Comparison of ENCODE assay signal across 17 cellular contexts in genomic region chr17:17708816-17709215, GRCh38. TPM values are rescaled to one million over a fixed set of nuclear protein-coding genes. Genes with fewer than 3 reads are reported as not detected.
DNase-seq lines count a peak whose midpoint lies in the region; ATAC-seq, FAIRE-seq and TF ChIP-seq lines count a peak whose summit lies in the region.
"Had no signal": no experiment of that assay in that cellular context is flagged by ENCODE, and none has a peak within 500 bp of the region (broad histone marks: within the 10 kb centered on the region; RNA-seq: fewer than 3 reads in every experiment).

No MANE protein-coding gene starts in this region.

- peak overlapping the region; percentile 95 for H3K27ac Mint-ChIP-seq in mesothelial cell of epicardium
- no peak overlapping the region for H3K27ac Mint-ChIP-seq in activated T-helper 1 cell treated with anti-CD3 and anti-CD28 coated beads, Interleukin-12 subunit alpha, Interleukin-12 subunit beta, Interleukin-2, Interleukin-4 antibody, amounts not matched to agents 30 ng/mL and 10 ng/mL and 1 ng/mL, durations not matched to agents 14 hours and 24 hours and 36 hours
- H3K27ac Mint-ChIP-seq: CD8-positive, alpha-beta T cell had no signal

- H2AFZ ChIP-seq in HepG2 (ENCODE audit: low read length) = no peak overlapping the region

- H3K4me3 Mint-ChIP-seq in mesothelial cell of epicardium = no peak overlapping the region
- H3K4me3 Mint-ChIP-seq in activated T-helper 1 cell treated with anti-CD3 and anti-CD28 coated beads, Interleukin-12 subunit alpha, Interleukin-12 subunit beta, Interleukin-2, Interleukin-4 antibody, amounts not matched to agents 30 ng/mL and 10 ng/mL and 1 ng/mL, durations not matched to agents 14 hours and 24 hours and 36 hours = no peak overlapping the region
- H3K4me3 Mint-ChIP-seq: CD8-positive, alpha-beta T cell had no signal

- H3K4me3 ChIP-seq in HepG2 (replicated peaks in 1 of 3; ENCODE audit: insufficient read depth in 1 of 3, low read depth in 2 of 3, low read length in 3 of 3) = no peak overlapping the region
- H3K4me3 ChIP-seq in right lobe of liver = no peak overlapping the region
- H3K4me3 ChIP-seq in RWPE2 (ENCODE audit: severe bottlenecking) = no peak overlapping the region
- H3K4me3 ChIP-seq in upper lobe of left lung = no peak overlapping the region

- POLR2A ChIA-PET in HepG2 (lab: Yijun Ruan, JAX) = interaction anchor here (4.7 kb wide), 1 partner anchor 15 kb away, joined by 45 read pairs; no protein-coding TSS in a partner anchor

- BruUV-seq in HepG2 (replicated peaks; lab: Mats Ljungman, UMichigan) = no TSS peak

- WGBS in HepG2 (ENCODE audit: low lambda C conversion rate) = 86% methylated on average over 9 of the region's 9 CpGs
- WGBS in right lobe of liver (ENCODE audit: insufficient coverage, low coverage, low lambda C conversion rate, missing lambda C conversion rate) = 60% methylated on average over 1 of the region's 9 CpGs
- WGBS in upper lobe of left lung, 2 donors = 89 to 95% methylated on average over 7 to 9 of the region's 9 CpGs

- no peak for TF ChIP-seq CTCF in HepG2 (CRISPR knock-in tag; IDR thresholded peaks at IDR 0.05)
- TF ChIP-seq CTCF in right lobe of liver (IDR thresholded peaks at IDR 0.05) = no peak
- TF ChIP-seq CTCF in RWPE2 (IDR thresholded peaks at IDR 0.05; ENCODE audit: poor library complexity, severe bottlenecking) = no peak
- no peak for TF ChIP-seq CTCF in mesothelial cell of epicardium (IDR thresholded peaks at IDR 0.05; ENCODE audit: unreplicated experiment)
- TF ChIP-seq CTCF in upper lobe of left lung (IDR thresholded peaks at IDR 0.05) = no peak
- no peak for TF ChIP-seq CTCF in GM20000 (IDR thresholded peaks at IDR 0.05; ENCODE audit: extremely low read depth, missing control alignments)

- peaks cover 89% of the 10 kb centered on the region for H3K4me1 ChIP-seq in HepG2 (ENCODE audit: insufficient read depth, low read length)
- H3K4me1 ChIP-seq in right lobe of liver = peaks cover 0 to 9% (median 0%) of the 10 kb centered on the region in 4 donors
- peaks cover 36% of the 10 kb centered on the region for H3K4me1 ChIP-seq in RWPE2 (ENCODE audit: insufficient read depth, poor library complexity, severe bottlenecking)
- H3K4me1 ChIP-seq in upper lobe of left lung = peaks cover 31 to 68% (median 42%) of the 10 kb centered on the region in 4 donors

- peaks cover 12% of the 10 kb centered on the region for H3K36me3 Mint-ChIP-seq in mesothelial cell of epicardium
- peaks cover 2% of the 10 kb centered on the region for H3K36me3 Mint-ChIP-seq in activated T-helper 1 cell treated with anti-CD3 and anti-CD28 coated beads, Interleukin-12 subunit alpha, Interleukin-12 subunit beta, Interleukin-2, Interleukin-4 antibody, amounts not matched to agents 30 ng/mL and 10 ng/mL and 1 ng/mL, durations not matched to agents 14 hours and 24 hours and 36 hours (ENCODE audit: low read depth)

- no peak for ATAC-seq in HepG2
- ATAC-seq in right lobe of liver = no peak
- ATAC-seq in RWPE2 (ENCODE audit: low read depth) = no peak
- ATAC-seq in upper lobe of left lung (ENCODE audit: low FRiP score in 2 of 2) = no peak
- ATAC-seq in HG02884 (IDR thresholded peaks at IDR 0.05; ENCODE audit: unreplicated experiment) = no peak
- ATAC-seq: CD8-positive, alpha-beta T cell had no signal

- in situ Hi-C loops in HepG2 (cut with HindIII; ENCODE audit: extremely low pct_ligation_motif_present, low pct_unique_long_range_greater_than_20kb) = no loop called here

- H3K79me2 ChIP-seq in HepG2 (ENCODE audit: insufficient read depth, low read length) = peaks cover 57% of the 10 kb centered on the region

- no peaks in the 10 kb centered on the region; a peak in 2 of 5 replicates for H3K36me3 ChIP-seq in HepG2 (replicated peaks in 1 of 2; ENCODE audit: control insufficient read depth in 1 of 2, insufficient read depth in 2 of 2, low read length in 2 of 2)
- no peaks in the 10 kb centered on the region for H3K36me3 ChIP-seq in right lobe of liver
- peaks cover 16% of the 10 kb centered on the region for H3K36me3 ChIP-seq in RWPE2 (ENCODE audit: low read depth)
- H3K36me3 ChIP-seq in upper lobe of left lung = no peaks in the 10 kb centered on the region

- no peak for TF ChIP-seq EP300 in HepG2 (IDR thresholded peaks at IDR 0.05; ENCODE audit: low read depth in 2 of 2, low read length in 2 of 2)
- TF ChIP-seq EP300 in HepG2 (CRISPR knock-in tag; IDR thresholded peaks at IDR 0.05; ENCODE audit: borderline replicate concordance) = no peak
- TF ChIP-seq EP300 in upper lobe of left lung (IDR thresholded peaks at IDR 0.05) = no peak

- DNase-seq in HepG2 (ENCODE audit: low spot score) (no peak), right lobe of liver (no peak), RWPE2 (ENCODE audit: low spot score) (no peak), mesothelial cell of epicardium (ENCODE audit: low spot score in 2 of 2, unreplicated experiment in 2 of 2) (no peak), upper lobe of left lung (no peak), GM20000 (ENCODE audit: low spot score) (no peak)
- no peak for DNase-seq in activated T-helper 1 cell treated with anti-CD3 and anti-CD28 coated beads, Interleukin-12 subunit alpha, Interleukin-12 subunit beta, Interleukin-2, Interleukin-4 antibody, amounts not matched to agents 30 ng/mL and 10 ng/mL and 1 ng/mL, durations not matched to agents 14 hours and 24 hours and 36 hours (ENCODE audit: low spot score)
- DNase-seq: CD8-positive, alpha-beta T cell; NCI-H1105 treated with DMSO at 0.1 percent for 48 hours; NCI-H1694 treated with DMSO at 0.1 percent for 48 hours; NCI-H2107; NCI-H510A; NCI-H774 had no signal

- no peak for FAIRE-seq in HepG2 (lab: Jason Lieb, UNC)
- FAIRE-seq: A204.1, D721Med, GM12891 had no signal

- intact Hi-C loops in HepG2 (cut with micrococcal nuclease; ENCODE audit: unreplicated experiment) = no loop called here
- intact Hi-C loops in right lobe of liver (cut with DNase I) = no loop called here
- intact Hi-C loops in activated T-helper 1 cell treated with anti-CD3 and anti-CD28 coated beads, Interleukin-12 subunit alpha, Interleukin-12 subunit beta, Interleukin-2, Interleukin-4 antibody, amounts not matched to agents 30 ng/mL and 10 ng/mL and 1 ng/mL, durations not matched to agents 14 hours and 24 hours and 36 hours (cut with micrococcal nuclease) = no loop called here

- H3K27me3 ChIP-seq in HepG2 (ENCODE audit: control insufficient read depth in 1 of 2, insufficient read depth in 2 of 2, low read length in 2 of 2) = no peaks in the 10 kb centered on the region
- H3K27me3 ChIP-seq in right lobe of liver = no peaks in the 10 kb centered on the region
- H3K27me3 ChIP-seq in RWPE2 (ENCODE audit: insufficient read depth, poor library complexity, severe bottlenecking) = no peaks in the 10 kb centered on the region
- H3K27me3 ChIP-seq in upper lobe of left lung = no peaks in the 10 kb centered on the region

- no peak overlapping the region for H3K9ac ChIP-seq in HepG2 (ENCODE audit: insufficient read depth, low read depth, low read length)

- no peak for TF ChIP-seq RAD21 in HepG2 (CRISPR knock-in tag; IDR thresholded peaks at IDR 0.05)

- no peaks in the 10 kb centered on the region for H3K9me3 Mint-ChIP-seq in mesothelial cell of epicardium
- no peaks in the 10 kb centered on the region for H3K9me3 Mint-ChIP-seq in activated T-helper 1 cell treated with anti-CD3 and anti-CD28 coated beads, Interleukin-12 subunit alpha, Interleukin-12 subunit beta, Interleukin-2, Interleukin-4 antibody, amounts not matched to agents 30 ng/mL and 10 ng/mL and 1 ng/mL, durations not matched to agents 14 hours and 24 hours and 36 hours
- H3K9me3 Mint-ChIP-seq: CD8-positive, alpha-beta T cell had no signal

- no peak for TF ChIP-seq POLR2A in HepG2 (IDR thresholded peaks at IDR 0.05; ENCODE audit: insufficient read depth in 1 of 2, low read depth in 2 of 2, low read length in 2 of 2)
- TF ChIP-seq POLR2A in right lobe of liver (IDR thresholded peaks at IDR 0.05) = no peak
- no peak for TF ChIP-seq POLR2A in upper lobe of left lung (IDR thresholded peaks at IDR 0.05)

- H3K9me3 ChIP-seq in HepG2 (ENCODE audit: low read length) = no peaks in the 10 kb centered on the region
- H3K9me3 ChIP-seq in right lobe of liver = no peaks in the 10 kb centered on the region
- H3K9me3 ChIP-seq in RWPE2 (ENCODE audit: severe bottlenecking) = no peaks in the 10 kb centered on the region
- H3K9me3 ChIP-seq in upper lobe of left lung = no peaks in the 10 kb centered on the region

- H3K27ac ChIP-seq in HepG2 (ENCODE audit: extremely low read length, insufficient read depth, low read length) (peak overlapping the region; percentile 21), right lobe of liver (no peak overlapping the region), RWPE2 (ENCODE audit: poor library complexity, severe bottlenecking) (peak overlapping the region; percentile 65), upper lobe of left lung (peak overlapping the region in 3 of 4 donors; percentile 4 to 83 (median 52))

- no peak overlapping the region for H3K4me2 ChIP-seq in HepG2 (ENCODE audit: low read depth, low read length)

- no peaks in the 10 kb centered on the region for H3K27me3 Mint-ChIP-seq in mesothelial cell of epicardium (ENCODE audit: low read depth)
- H3K27me3 Mint-ChIP-seq in activated T-helper 1 cell treated with anti-CD3 and anti-CD28 coated beads, Interleukin-12 subunit alpha, Interleukin-12 subunit beta, Interleukin-2, Interleukin-4 antibody, amounts not matched to agents 30 ng/mL and 10 ng/mL and 1 ng/mL, durations not matched to agents 14 hours and 24 hours and 36 hours (ENCODE audit: insufficient read depth) = no peaks in the 10 kb centered on the region

- peaks cover 9% of the 10 kb centered on the region; the same call in 1 of the 2 replicates for H4K20me1 ChIP-seq in HepG2 (ENCODE audit: insufficient read depth, low read length)

- H3K4me1 Mint-ChIP-seq in mesothelial cell of epicardium = peaks cover 66% of the 10 kb centered on the region
- H3K4me1 Mint-ChIP-seq in activated T-helper 1 cell treated with anti-CD3 and anti-CD28 coated beads, Interleukin-12 subunit alpha, Interleukin-12 subunit beta, Interleukin-2, Interleukin-4 antibody, amounts not matched to agents 30 ng/mL and 10 ng/mL and 1 ng/mL, durations not matched to agents 14 hours and 24 hours and 36 hours (ENCODE audit: low read depth) = peaks cover 16% of the 10 kb centered on the region

- CTCF ChIA-PET in HepG2 (lab: Yijun Ruan, JAX; ENCODE audit: low intra/inter-chr PET ratio, low total read pairs) = no interaction called here

RNA-seq across cellular contexts. Expression of gene RAI1, which starts 27.6 kb away (rescaled TPM):
- total RNA-seq in HepG2 (2016; rRNA removed; fragmentation: Illumina TruSeq; extraction: Trizol) (5.1 and 5.2 TPM in 2 replicates), right lobe of liver (10 to 100 TPM in 2 of 6 experiments, 1 to 10 TPM in 4; 6.1 to 14.5 (median 8.4) TPM), mesothelial cell of epicardium (127 to 137 TPM (median 129 TPM) in 3 replicates), upper lobe of left lung (10 to 100 TPM; 33.8 to 76.6 (median 41.2) TPM)
- 2.6 and 3.4 TPM in 2 replicates for total RNA-seq in HepG2 (2016; cell fraction: cytosol; rRNA removed; fragmentation: Illumina TruSeq; extraction: Trizol; ENCODE audit: low read depth)
- total RNA-seq in HepG2 (2016; cell fraction: insoluble cytoplasmic fraction; rRNA removed; fragmentation: Illumina TruSeq; extraction: Trizol) = 5.2 and 5.4 TPM in 2 replicates
- 4.3 and 5.6 TPM in 2 replicates for total RNA-seq in HepG2 (2016; cell fraction: membrane; rRNA removed; fragmentation: Illumina TruSeq; extraction: Trizol)
- 7.2 and 9.2 TPM in 2 replicates for total RNA-seq in HepG2 (2016; cell fraction: nucleus; rRNA removed; fragmentation: Illumina TruSeq; extraction: Trizol)
- 3.4 and 3.9 TPM in 2 replicates for polyA plus RNA-seq in HepG2 (2011; rRNA removed)
- polyA plus RNA-seq in HepG2 (2011; cell fraction: cytosol; rRNA removed) = 1.9 and 2.7 TPM in 2 replicates
- polyA plus RNA-seq in HepG2 (2011; cell fraction: nucleus; rRNA removed) = 15.5 and 22.7 TPM in 2 replicates
- polyA plus RNA-seq in HepG2 (2012) = 6.0 and 9.1 TPM in 2 replicates
- 3.8 and 4.7 TPM in 2 replicates for polyA plus RNA-seq in HepG2 (2016; cell fraction: cytosol; fragmentation: Illumina TruSeq; extraction: Trizol; ENCODE audit: low read depth)
- polyA plus RNA-seq in HepG2 (2016; cell fraction: insoluble cytoplasmic fraction; fragmentation: Illumina TruSeq; extraction: Trizol; ENCODE audit: low read depth) = 8.3 and 10.1 TPM in 2 replicates
- polyA plus RNA-seq in HepG2 (2016; cell fraction: membrane; fragmentation: Illumina TruSeq; extraction: Trizol; ENCODE audit: low read depth) = 5.1 and 5.2 TPM in 2 replicates
- polyA plus RNA-seq in HepG2 (2016; cell fraction: nucleus; fragmentation: Illumina TruSeq; extraction: Trizol; ENCODE audit: insufficient read depth, low read depth) = 24.6 and 26.3 TPM in 2 replicates
- polyA minus RNA-seq in HepG2 (2011; rRNA and poly(A)+ RNA removed; ENCODE audit: low replicate concordance) = 7.4 and 12.2 TPM in 2 replicates
- polyA minus RNA-seq in HepG2 (2011; cell fraction: cytosol; rRNA and poly(A)+ RNA removed) = 6.2 and 6.7 TPM in 2 replicates
- 9.0 and 12.1 TPM in 2 replicates for polyA minus RNA-seq in HepG2 (2011; cell fraction: nucleus; rRNA and poly(A)+ RNA removed)
- 31.1 and 32.3 TPM in 2 replicates for total RNA-seq in activated T-helper 1 cell treated with anti-CD3 and anti-CD28 coated beads, Interleukin-12 subunit alpha, Interleukin-12 subunit beta, Interleukin-2, Interleukin-4 antibody, amounts not matched to agents 30 ng/mL and 10 ng/mL and 1 ng/mL, durations not matched to agents 14 hours and 24 hours and 36 hours

Comparison
In these comparisons a context has a peak if more than half of its experiments do, and no peak if none do; other contexts are left out.
1. H3K27ac ChIP-seq: peak in HepG2 (single experiment), RWPE2 (single experiment) and upper lobe of left lung (3 of 4); none in right lobe of liver (0 of 3).